1 cellular context compared by ENCODE assay signal in genomic region chr4:6197433-6198174, GRCh38.
TF ChIP-seq lines count a peak whose summit lies in the region.

No MANE protein-coding gene starts in this region.

TF ChIP-seq in H1, 55 proteins besides CTCF, POLR2A, EP300 and RAD21 (continued from another document):
- no peak for TF ChIP-seq KDM5A (IDR thresholded peaks at IDR 0.05; ENCODE audit: low read length)
- no peak for TF ChIP-seq ATF3 (IDR thresholded peaks at IDR 0.05; ENCODE audit: insufficient read depth, low read depth, low read length)
- TF ChIP-seq CBX8 (IDR thresholded peaks at IDR 0.05; ENCODE audit: borderline replicate concordance, low read depth, low read length) = no peak
- no peak for TF ChIP-seq ATF2 (IDR thresholded peaks at IDR 0.05; ENCODE audit: low read length)
- no peak for TF ChIP-seq CHD2 (IDR thresholded peaks at IDR 0.05; ENCODE audit: low read length)
- no peak for TF ChIP-seq TBP (IDR thresholded peaks at IDR 0.05; ENCODE audit: low read depth, low read length)
- TF ChIP-seq CREB1 (IDR thresholded peaks at IDR 0.05) = no peak
- TF ChIP-seq POU5F1 (IDR thresholded peaks at IDR 0.05; ENCODE audit: low read depth, low read length) = no peak
- TF ChIP-seq SIN3A (conservative IDR thresholded peaks at IDR 0.05 in 1 of 2, IDR thresholded peaks at IDR 0.05 in 1 of 2; ENCODE audit: low read depth in 1 of 2, low read length in 2 of 2) = no peak
- TF ChIP-seq JUN (IDR thresholded peaks at IDR 0.05; ENCODE audit: low read depth, low read length) = no peak
- TF ChIP-seq ASH2L (IDR thresholded peaks at IDR 0.05; ENCODE audit: low read length) = no peak
- no peak for TF ChIP-seq CHD1 (IDR thresholded peaks at IDR 0.05; ENCODE audit: low read depth, low read length)
- no peak for TF ChIP-seq HDAC2 (IDR thresholded peaks at IDR 0.05; ENCODE audit: borderline replicate concordance in 1 of 2, low read depth in 2 of 2, low read length in 2 of 2)
- no peak for TF ChIP-seq SP1 (IDR thresholded peaks at IDR 0.05; ENCODE audit: low read depth, low read length)
- TF ChIP-seq SIRT6 (IDR thresholded peaks at IDR 0.05; ENCODE audit: low read length) = no peak
- no peak for TF ChIP-seq NRF1 (IDR thresholded peaks at IDR 0.05; ENCODE audit: low read depth, low read length)
- no peak for TF ChIP-seq BACH1 (IDR thresholded peaks at IDR 0.05; ENCODE audit: low read length)
- TF ChIP-seq GTF2F1 (IDR thresholded peaks at IDR 0.05; ENCODE audit: borderline replicate concordance, low read depth, low read length) = no peak
